ENCODE assay signal across 24 cellular contexts in the genomic region with DNA sequence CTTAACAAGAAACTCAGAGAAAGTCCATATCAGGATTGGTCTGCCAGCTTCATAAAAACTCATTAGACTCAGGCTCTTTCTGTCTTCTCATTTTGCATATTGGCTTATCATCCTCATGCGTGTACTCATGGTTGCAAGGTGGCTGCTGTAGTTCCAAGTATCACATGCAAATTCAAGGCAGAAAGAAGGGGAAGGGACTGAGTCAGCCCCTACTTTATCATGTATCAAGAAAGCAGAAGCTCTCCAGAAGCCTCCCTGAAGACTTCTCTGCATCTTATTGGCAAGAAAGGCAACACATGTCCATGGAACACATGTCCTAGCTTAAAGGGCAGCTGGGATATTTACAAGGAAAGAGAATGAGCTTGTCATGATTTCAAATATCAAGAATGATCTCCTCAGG. TPM values are rescaled to one million over a fixed set of nuclear protein-coding genes. Genes with fewer than 3 reads are reported as not detected.
DNase-seq lines count a peak whose midpoint lies in the region; ATAC-seq and TF ChIP-seq lines count a peak whose summit lies in the region.
"Had no signal": no experiment of that assay in that cellular context is flagged by ENCODE, and none has a peak within 500 bp of the region (broad histone marks: within the 10 kb centered on the region; RNA-seq: fewer than 3 reads in every experiment).

No MANE protein-coding gene starts in this region.

- no peaks in the 10 kb centered on the region for H3K27me3 Mint-ChIP-seq in activated CD8-positive, alpha-beta T cell treated with anti-CD3 and anti-CD28 coated beads for 36 hours
- no peaks in the 10 kb centered on the region for H3K27me3 Mint-ChIP-seq in activated CD8-positive, alpha-beta T cell treated with anti-CD3 and anti-CD28 coated beads, Interleukin-2, amount 10 ng/mL, durations not matched to agents 7 days and 5 days (ENCODE audit: low read depth)

- 0 out of 2 replicates have a peak, but pooled peaks have one; percentile 17 for TF ChIP-seq POLR2A in Raji (IDR thresholded peaks at IDR 0.05; ENCODE audit: insufficient read depth, low read depth, low read length)
- no peak for TF ChIP-seq POLR2A in esophagus muscularis mucosa (IDR thresholded peaks at IDR 0.05; ENCODE audit: low read depth)

- H3K79me2 ChIP-seq in Karpas-422 (ENCODE audit: low read length) = no peaks in the 10 kb centered on the region

- H3K9ac ChIP-seq in Karpas-422 (ENCODE audit: low read length) = no peak overlapping the region
- H3K9ac ChIP-seq: BLaER1, GM23248 had no signal

- POLR2A ChIA-PET in activated CD8-positive, alpha-beta T cell treated with anti-CD3 and anti-CD28 coated beads for 36 hours (lab: Charles Lee) = interaction anchor here (1.0 to 2.1 kb wide), 6 partner anchors 10 to 38 kb away, joined by 3 to 10 read pairs (median 5); no protein-coding TSS in a partner anchor
- POLR2A ChIA-PET in activated CD8-positive, alpha-beta T cell treated with anti-CD3 and anti-CD28 coated beads, Interleukin-2, amount 10 ng/mL, durations not matched to agents 7 days and 5 days (lab: Charles Lee) = interaction anchor here (0.9 to 1.1 kb wide), 2 partner anchors 9 to 25 kb away, joined by 3 to 5 read pairs; no protein-coding TSS in a partner anchor

- H3K4me3 Mint-ChIP-seq in activated CD8-positive, alpha-beta T cell treated with anti-CD3 and anti-CD28 coated beads for 36 hours = no peak overlapping the region
- H3K4me3 Mint-ChIP-seq in activated CD8-positive, alpha-beta T cell treated with anti-CD3 and anti-CD28 coated beads, Interleukin-2, amount 10 ng/mL, durations not matched to agents 7 days and 5 days = no peak overlapping the region
- H3K4me3 Mint-ChIP-seq: CD4-positive, alpha-beta memory T cell had no signal

- CTCF ChIA-PET in activated CD8-positive, alpha-beta T cell treated with anti-CD3 and anti-CD28 coated beads for 36 hours (lab: Charles Lee) = interaction anchor here (1.2 to 1.6 kb wide), 5 partner anchors 9 to 47 kb away, joined by 3 to 8 read pairs (median 5); no protein-coding TSS in a partner anchor
- CTCF ChIA-PET in activated CD8-positive, alpha-beta T cell treated with anti-CD3 and anti-CD28 coated beads, Interleukin-2, amount 10 ng/mL, durations not matched to agents 7 days and 5 days (lab: Charles Lee) = interaction anchor here (1.0 to 2.2 kb wide), 4 partner anchors 9 to 328 kb away, joined by 3 to 11 read pairs (median 4); no protein-coding TSS in a partner anchor

- WGBS in esophagus muscularis mucosa = 100% methylated on average over 1 of the region's 1 CpG

- H3K36me3 Mint-ChIP-seq in activated CD8-positive, alpha-beta T cell treated with anti-CD3 and anti-CD28 coated beads for 36 hours (ENCODE audit: low read depth) = no peaks in the 10 kb centered on the region
- H3K36me3 Mint-ChIP-seq in activated CD8-positive, alpha-beta T cell treated with anti-CD3 and anti-CD28 coated beads, Interleukin-2, amount 10 ng/mL, durations not matched to agents 7 days and 5 days (ENCODE audit: low read depth) = no peaks in the 10 kb centered on the region
- H3K36me3 Mint-ChIP-seq: CD4-positive, alpha-beta memory T cell had no signal

- intact Hi-C loops in activated CD8-positive, alpha-beta T cell treated with anti-CD3 and anti-CD28 coated beads for 36 hours (cut with micrococcal nuclease) = no loop called here
- intact Hi-C loops in esophagus muscularis mucosa (cut with DNase I) = no loop called here

- peak; percentile 53 for ATAC-seq in activated CD8-positive, alpha-beta T cell treated with anti-CD3 and anti-CD28 coated beads for 36 hours
- no peak for ATAC-seq in activated CD8-positive, alpha-beta T cell treated with anti-CD3 and anti-CD28 coated beads, Interleukin-2, amount 10 ng/mL, durations not matched to agents 7 days and 5 days
- no peak for ATAC-seq in GM18870 (IDR thresholded peaks at IDR 0.05; ENCODE audit: unreplicated experiment)
- ATAC-seq: SK-N-SH treated with all-trans-retinoic acid at 6 μM for 48 hours had no signal

- peaks cover 34% of the 10 kb centered on the region for H3K4me1 ChIP-seq in Karpas-422 (ENCODE audit: low read length)
- no peaks in the 10 kb centered on the region for H3K4me1 ChIP-seq in esophagus muscularis mucosa
- H3K4me1 ChIP-seq: BLaER1, HAP-1 had no signal

- no peaks in the 10 kb centered on the region for H3K9me3 Mint-ChIP-seq in activated CD8-positive, alpha-beta T cell treated with anti-CD3 and anti-CD28 coated beads for 36 hours
- H3K9me3 Mint-ChIP-seq in activated CD8-positive, alpha-beta T cell treated with anti-CD3 and anti-CD28 coated beads, Interleukin-2, amount 10 ng/mL, durations not matched to agents 7 days and 5 days (ENCODE audit: insufficient read depth) = no peaks in the 10 kb centered on the region
- H3K9me3 Mint-ChIP-seq: CD4-positive, alpha-beta memory T cell had no signal

- H3K27ac ChIP-seq in Karpas-422 (ENCODE audit: low read length) (peak overlapping the region; percentile 26; the same call in 1 of the 2 replicates), esophagus muscularis mucosa (replicated peaks in 1 of 4) (no peak overlapping the region)
- H3K27ac ChIP-seq: BLaER1, GM23248 had no signal

- TF ChIP-seq CTCF in activated CD8-positive, alpha-beta T cell treated with anti-CD3 and anti-CD28 coated beads for 36 hours (IDR thresholded peaks at IDR 0.05) = no peak
- no peak for TF ChIP-seq CTCF in esophagus muscularis mucosa (IDR thresholded peaks at IDR 0.05)

- no peak for DNase-seq in activated CD8-positive, alpha-beta T cell treated with anti-CD3 and anti-CD28 coated beads for 36 hours
- no peak for DNase-seq in activated CD8-positive, alpha-beta T cell treated with anti-CD3 and anti-CD28 coated beads, Interleukin-2, amount 10 ng/mL, durations not matched to agents 7 days and 5 days
- DNase-seq in Karpas-422 (peak; percentile 86), esophagus muscularis mucosa (ENCODE audit: extremely low spot score) (peak; percentile 37)
- DNase-seq in activated CD8-positive, alpha-beta memory T cell treated with anti-CD3 and anti-CD28 coated beads, Interleukin-2, amount 50 U/mL, for 4 hours = no peak
- DNase-seq: Caco-2; CD4-positive, alpha-beta memory T cell; DMS 273 treated with DMSO at 0.1 percent for 48 hours; DND-41; GM23248; KG1; MV-4-11; NCI-H1694; NCI-H2081; NCI-H2171; NCI-H524 treated with DMSO at 0.1 percent for 48 hours; NCI-H82; OCI-M1; Right ventricle myocardium superior had no signal

- H3K27ac Mint-ChIP-seq in activated CD8-positive, alpha-beta T cell treated with anti-CD3 and anti-CD28 coated beads for 36 hours = peak overlapping the region; percentile 0
- no peak overlapping the region for H3K27ac Mint-ChIP-seq in activated CD8-positive, alpha-beta T cell treated with anti-CD3 and anti-CD28 coated beads, Interleukin-2, amount 10 ng/mL, durations not matched to agents 7 days and 5 days
- H3K27ac Mint-ChIP-seq: CD4-positive, alpha-beta memory T cell had no signal

- H2AFZ ChIP-seq in Karpas-422 (ENCODE audit: low read length) = peak overlapping the region; percentile 55
- H2AFZ ChIP-seq: GM23248 had no signal

- H3K4me2 ChIP-seq in Karpas-422 (ENCODE audit: low read depth, low read length, poor library complexity, severe bottlenecking) = peak overlapping the region; percentile 44
- H3K4me2 ChIP-seq: BLaER1 had no signal

- H3K4me1 Mint-ChIP-seq in activated CD8-positive, alpha-beta T cell treated with anti-CD3 and anti-CD28 coated beads for 36 hours (ENCODE audit: low read depth) = peaks cover 19% of the 10 kb centered on the region
- peaks cover 2% of the 10 kb centered on the region for H3K4me1 Mint-ChIP-seq in activated CD8-positive, alpha-beta T cell treated with anti-CD3 and anti-CD28 coated beads, Interleukin-2, amount 10 ng/mL, durations not matched to agents 7 days and 5 days (ENCODE audit: low read depth)
- H3K4me1 Mint-ChIP-seq: CD4-positive, alpha-beta memory T cell had no signal

- H3K9me3 ChIP-seq in Karpas-422 (ENCODE audit: low read length) (no peaks in the 10 kb centered on the region), esophagus muscularis mucosa (no peaks in the 10 kb centered on the region)
- H3K9me3 ChIP-seq: BLaER1, Caco-2, HAP-1 had no signal

- H3K27me3 ChIP-seq in Karpas-422 (ENCODE audit: low read length) = no peaks in the 10 kb centered on the region
- H3K27me3 ChIP-seq in esophagus muscularis mucosa = peaks cover 0 to 25% (median 0%) of the 10 kb centered on the region in 4 donors
- H3K27me3 ChIP-seq: BLaER1 had no signal

- H3K9me2 ChIP-seq in Karpas-422 (replicated peaks; ENCODE audit: insufficient read depth, low read length) = no peaks in the 10 kb centered on the region

- H4K20me1 ChIP-seq in Karpas-422 (ENCODE audit: insufficient read depth, low read depth, low read length) = no peaks in the 10 kb centered on the region
- H4K20me1 ChIP-seq: BLaER1 had no signal

- TF ChIP-seq EP300 in esophagus muscularis mucosa (IDR thresholded peaks at IDR 0.05) = no peak

- H3K36me3 ChIP-seq in Karpas-422 (ENCODE audit: insufficient read depth, low read length) (no peaks in the 10 kb centered on the region), esophagus muscularis mucosa (no peaks in the 10 kb centered on the region)
- H3K36me3 ChIP-seq: BLaER1, HAP-1 had no signal

- H3K4me3 ChIP-seq in Karpas-422 (ENCODE audit: low read length) (no peak overlapping the region), esophagus muscularis mucosa (no peak overlapping the region)
- H3K4me3 ChIP-seq: BLaER1, GM23248, HAP-1 had no signal

RNA-seq across cellular contexts. Expression of gene EZH2, which starts 19.4 kb away (rescaled TPM):
- 100 to 1,000 TPM; 112 to 114 TPM for total RNA-seq in activated CD8-positive, alpha-beta T cell treated with anti-CD3 and anti-CD28 coated beads for 36 hours
- 100 to 1,000 TPM; 115 to 118 TPM for total RNA-seq in activated CD8-positive, alpha-beta T cell treated with anti-CD3 and anti-CD28 coated beads, Interleukin-2, amount 10 ng/mL, durations not matched to agents 7 days and 5 days
- 53.3 and 57.3 TPM in 2 replicates for total RNA-seq in Karpas-422 (2014; rRNA removed; shearing (Covaris generic); ENCODE audit: low replicate concordance)
- under 1 TPM in 3 of 4 donors, not detected in 1; 0.33 to 0.52 (median 0.45) TPM for total RNA-seq in esophagus muscularis mucosa

Comparison
In these comparisons a context has a peak if more than half of its experiments do, and no peak if none do; other contexts are left out.
1. DNase-seq: peak in Karpas-422 (single experiment) and esophagus muscularis mucosa (single experiment); none in activated CD8-positive, alpha-beta T cell treated with anti-CD3 and anti-CD28 coated beads for 36 hours (single experiment), activated CD8-positive, alpha-beta T cell treated with anti-CD3 and anti-CD28 coated beads, Interleukin-2, amount 10 ng/mL, durations not matched to agents 7 days and 5 days (single experiment) and activated CD8-positive, alpha-beta memory T cell treated with anti-CD3 and anti-CD28 coated beads, Interleukin-2, amount 50 U/mL, for 4 hours (single experiment).
2. RNA of gene EZH2, which starts 19.4 kb away (total RNA-seq): 115 to 118 TPM in activated CD8-positive, alpha-beta T cell treated with anti-CD3 and anti-CD28 coated beads, Interleukin-2, amount 10 ng/mL, durations not matched to agents 7 days and 5 days, 112 to 114 TPM in activated CD8-positive, alpha-beta T cell treated with anti-CD3 and anti-CD28 coated beads for 36 hours and 53.3 to 57.3 TPM in Karpas-422; 0.33 to 0.52 TPM in esophagus muscularis mucosa; every median in the first group is over 10 times any median in the second.